ENCODE assay signal across 10 cellular contexts in the genomic region with DNA sequence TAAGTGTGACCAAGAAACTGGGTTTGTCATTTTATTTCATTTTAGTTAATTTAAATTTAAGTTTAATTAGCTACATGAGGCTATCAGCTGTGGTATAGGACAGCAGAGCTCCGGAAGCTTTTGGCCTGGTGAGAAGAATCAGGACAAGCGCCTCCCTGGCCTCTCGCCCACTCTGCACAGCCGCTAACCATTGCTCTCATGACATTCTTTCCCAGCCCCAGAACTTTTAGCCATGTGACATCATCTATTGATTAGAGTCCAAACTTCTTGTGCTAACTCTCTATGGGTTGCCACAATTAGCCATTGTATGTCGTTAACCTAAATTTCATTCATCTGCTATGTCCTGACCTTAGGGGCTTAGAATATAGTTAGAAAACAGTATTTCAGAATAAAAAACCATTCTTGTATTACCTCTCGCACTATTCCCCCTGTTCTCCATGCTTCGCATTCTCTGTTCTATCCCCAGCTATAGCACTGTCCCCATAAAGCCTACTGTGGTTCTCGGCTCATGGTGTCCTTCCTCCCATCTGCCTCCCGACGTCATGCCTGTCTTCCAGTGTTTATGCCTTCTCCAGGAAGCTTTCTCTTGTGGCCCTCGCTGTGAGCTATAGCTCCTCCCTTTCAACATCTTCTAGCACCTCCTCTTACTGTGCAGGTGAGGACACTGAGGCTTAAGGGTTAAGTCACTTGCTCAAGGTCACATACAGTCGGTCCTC. TPM values are rescaled to one million over a fixed set of nuclear protein-coding genes. Genes with fewer than 3 reads are reported as not detected.
DNase-seq lines count a peak whose midpoint lies in the region; ATAC-seq and TF ChIP-seq lines count a peak whose summit lies in the region.
"Had no signal": no experiment of that assay in that cellular context is flagged by ENCODE, and none has a peak within 500 bp of the region (broad histone marks: within the 10 kb centered on the region; RNA-seq: fewer than 3 reads in every experiment).

No MANE protein-coding gene starts in this region.

- 23 to 35% (median 29%) methylated on average over 12 of the region's 12 CpGs for WGBS in heart left ventricle, 4 donors
- 30 to 47% (median 33%) methylated on average over 12 of the region's 12 CpGs for WGBS in psoas muscle, 3 donors

- ATAC-seq in heart left ventricle = peak; percentile 10 to 58 (median 28)
- no peak for ATAC-seq in psoas muscle
- no peak for ATAC-seq in HG03196 (IDR thresholded peaks at IDR 0.05; ENCODE audit: unreplicated experiment)

- H3K9me3 Mint-ChIP-seq in Caco-2 (ENCODE audit: unreplicated experiment) = no peaks in the 10 kb centered on the region

- DNase-seq in Caco-2 (no peak), heart left ventricle (peak in 4 of 5 donors; percentile 83 to 87 (median 86)), psoas muscle (peak; percentile 78 to 81), NCI-H774 (lab: John Stamatoyannopoulos, UW) (no peak), SKM-1 treated with dmso at 0.1 percent for 144 hours (lab: John Stamatoyannopoulos, UW; ENCODE audit: unreplicated experiment) (no peak), SIG-M5 (lab: John Stamatoyannopoulos, UW) (no peak)
- DNase-seq: activated CD4-positive, alpha-beta T cell treated with anti-CD3 and anti-CD28 coated beads, Interleukin-2, amount 50 U/mL, for 48 hours; NCI-H446 treated with DMSO at 0.1 percent for 48 hours had no signal

- H3K36me3 ChIP-seq in Caco-2 (ENCODE audit: control insufficient read depth, insufficient read depth, low read length) (peaks cover 2% of the 10 kb centered on the region), heart left ventricle (peaks cover 0 to 62% (median 34%) of the 10 kb centered on the region in 9 donors), psoas muscle (ENCODE audit: insufficient read depth in 1 of 2, low read depth in 1 of 2) (peaks cover 0 to 49% of the 10 kb centered on the region in 2 donors)

- TF ChIP-seq CTCF in Caco-2 (IDR thresholded peaks at IDR 0.05; ENCODE audit: insufficient read depth in 1 of 2, low read depth in 1 of 2, low read length in 1 of 2, severe bottlenecking in 1 of 2, unreplicated experiment in 1 of 2) = no peak
- TF ChIP-seq CTCF in heart left ventricle (IDR thresholded peaks at IDR 0.05) = no peak
- no peak for TF ChIP-seq CTCF in psoas muscle (IDR thresholded peaks at IDR 0.05)

- H3K27me3 ChIP-seq in Caco-2 (replicated peaks; ENCODE audit: control insufficient read depth, insufficient read depth, low read length) (no peaks in the 10 kb centered on the region), heart left ventricle (no peaks in the 10 kb centered on the region), psoas muscle (ENCODE audit: insufficient read depth in 3 of 3, low read length in 2 of 3) (no peaks in the 10 kb centered on the region)

- CTCF ChIA-PET in Caco-2 (lab: Charles Lee) = interaction anchor here (1.3 kb wide), 1 partner anchor 23 kb away, joined by 4 read pairs; a partner anchor contains a TSS

- H3K27ac Mint-ChIP-seq in Caco-2 (ENCODE audit: unreplicated experiment) = peak overlapping the region; percentile 77

- H3K9me3 ChIP-seq in Caco-2 (no peaks in the 10 kb centered on the region), heart left ventricle (no peaks in the 10 kb centered on the region), psoas muscle (no peaks in the 10 kb centered on the region)

- intact Hi-C loops in Caco-2 (cut with micrococcal nuclease; ENCODE audit: unreplicated experiment) (loop anchor here (2.0 kb wide), 1 partner anchor 23 kb away; a partner anchor contains a TSS), heart left ventricle (cut with DNase I) (loop anchor here in 1 of 10 donors (2.0 kb wide), 1 partner anchor 23 kb away; a partner anchor contains a TSS), psoas muscle (cut with DNase I) (no loop called here)

- peaks cover 44% of the 10 kb centered on the region for H3K36me3 Mint-ChIP-seq in Caco-2 (ENCODE audit: insufficient read depth, unreplicated experiment)

- H3K4me3 ChIP-seq in Caco-2 (ENCODE audit: low read depth, low read length) (no peak overlapping the region), heart left ventricle (peak overlapping the region in 4 of 12 donors; percentile 4 to 16 (median 8)), psoas muscle (peak overlapping the region; percentile 9)

- peaks cover 33% of the 10 kb centered on the region for H3K4me1 Mint-ChIP-seq in Caco-2 (ENCODE audit: low read depth, unreplicated experiment)

- peaks cover 23% of the 10 kb centered on the region for H3K4me1 ChIP-seq in Caco-2
- peaks cover 35 to 91% (median 80%) of the 10 kb centered on the region in 12 donors for H3K4me1 ChIP-seq in heart left ventricle
- peaks cover 80% of the 10 kb centered on the region for H3K4me1 ChIP-seq in psoas muscle

- peak overlapping the region; percentile 69 for H3K4me3 Mint-ChIP-seq in Caco-2 (ENCODE audit: unreplicated experiment)

- H3K27me3 Mint-ChIP-seq in Caco-2 (ENCODE audit: insufficient read depth, unreplicated experiment) = no peaks in the 10 kb centered on the region

- peak overlapping the region; percentile 4 for H3K27ac ChIP-seq in angular gyrus (ENCODE audit: low read depth, low read length)
- H3K27ac ChIP-seq in heart left ventricle = peak overlapping the region; percentile 83 to 96 (median 92)
- H3K27ac ChIP-seq in psoas muscle = peak overlapping the region; percentile 92

- TSS peak; percentile 77 for BruUV-seq in Caco-2 (replicated peaks; lab: Mats Ljungman, UMichigan)

- TF ChIP-seq POLR2A in heart left ventricle (IDR thresholded peaks at IDR 0.05) = no peak

- POLR2A ChIA-PET in Caco-2 (lab: Charles Lee) = interaction anchor here (1.3 kb wide), 1 partner anchor 23 kb away, joined by 6 read pairs; a partner anchor contains a TSS

RNA-seq across cellular contexts. Expression of a gene that starts 23.5 kb away (rescaled TPM):
- total RNA-seq in Caco-2 (2022) = 26.0 and 27.7 TPM in 2 replicates
- 10 to 100 TPM; 20.2 to 45.8 (median 34.3) TPM for total RNA-seq in heart left ventricle
- polyA plus RNA-seq in heart left ventricle = 10 to 100 TPM in 1 of 2 donors, 1 to 10 TPM in 1; 7.8 to 15.2 TPM
- total RNA-seq in psoas muscle = 10 to 100 TPM; 24.9 to 68.6 (median 55.9) TPM
- 10 to 100 TPM; 10.0 to 39.8 (median 10.9) TPM for polyA plus RNA-seq in psoas muscle

RNA-seq across cellular contexts. Expression of a gene that starts 46.0 kb away (rescaled TPM):
- not detected in 2 replicates for total RNA-seq in Caco-2 (2022)
- total RNA-seq in heart left ventricle = not detected
- polyA plus RNA-seq in heart left ventricle = not detected
- not detected for total RNA-seq in psoas muscle
- not detected for polyA plus RNA-seq in psoas muscle

Comparison
In these comparisons a context has a peak if more than half of its experiments do, and no peak if none do; other contexts are left out.
1. DNase-seq: peak in heart left ventricle (4 of 5) and psoas muscle (2 of 2); none in Caco-2 (0 of 2), NCI-H774 (single experiment), SKM-1 treated with dmso at 0.1 percent for 144 hours (single experiment) and SIG-M5 (single experiment).
2. H3K27ac ChIP-seq: peak in every context shown above with its lines; median percentile 92 in psoas muscle; 92 in heart left ventricle; 4 in angular gyrus.
3. ATAC-seq: peak in heart left ventricle (4 of 4); none in psoas muscle (0 of 4) and HG03196 (single experiment).